20 cellular contexts compared by ENCODE assay signal in the genomic region with DNA sequence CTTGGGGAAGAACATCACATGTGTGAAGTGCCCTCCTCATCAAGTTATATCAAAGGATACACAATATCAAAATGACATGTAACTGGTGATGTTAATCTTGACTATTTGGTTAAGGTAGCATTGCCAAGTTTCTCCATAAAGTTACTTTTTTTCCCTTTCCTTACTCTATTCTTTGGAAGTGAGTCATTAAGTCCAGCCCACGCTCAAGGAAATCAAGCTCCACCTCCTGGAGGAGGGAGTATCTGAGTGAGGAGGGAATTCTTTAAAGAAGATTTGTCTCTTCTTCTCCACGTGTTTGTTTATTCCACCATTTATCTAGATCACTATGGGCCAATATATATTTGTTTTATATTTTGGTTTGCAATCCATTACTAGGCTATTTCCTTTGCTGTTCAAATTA. TPM values are rescaled to one million over a fixed set of nuclear protein-coding genes. Genes with fewer than 3 reads are reported as not detected.
DNase-seq lines count a peak whose midpoint lies in the region; ATAC-seq and TF ChIP-seq lines count a peak whose summit lies in the region.
"Had no signal": no experiment of that assay in that cellular context is flagged by ENCODE, and none has a peak within 500 bp of the region (broad histone marks: within the 10 kb centered on the region; RNA-seq: fewer than 3 reads in every experiment).

No MANE protein-coding gene starts in this region.

- CTCF ChIA-PET in A673 (lab: Charles Lee) (no interaction called here), HCT116 (lab: Charles Lee) (no interaction called here)

- intact Hi-C loops in A673 (cut with micrococcal nuclease; ENCODE audit: unreplicated experiment) (loop anchor here (2.0 kb wide), 1 partner anchor 21 kb away; no protein-coding TSS in a partner anchor), HCT116 (cut with micrococcal nuclease) (no loop called here)

- H3K4me1 ChIP-seq in A673 (ENCODE audit: insufficient read depth, low read length, poor library complexity, severe bottlenecking) (peaks cover 3% of the 10 kb centered on the region), HCT116 (ENCODE audit: control insufficient read depth in 1 of 2, insufficient read depth in 2 of 2, low read length in 2 of 2) (no peaks in the 10 kb centered on the region)
- H3K4me1 ChIP-seq: prostate gland, spleen had no signal

- BruUV-seq in A673 (replicated peaks; lab: Mats Ljungman, UMichigan) (no TSS peak), HCT116 (replicated peaks; lab: Mats Ljungman, UMichigan) (no TSS peak)

- no peaks in the 10 kb centered on the region for H4K20me1 ChIP-seq in HCT116 (ENCODE audit: insufficient read depth)

- no peak for TF ChIP-seq CTCF in A673 (conservative IDR thresholded peaks at IDR 0.05; ENCODE audit: low read depth, low read length)
- TF ChIP-seq CTCF in HCT116 (IDR thresholded peaks at IDR 0.05 in 2 of 3, conservative IDR thresholded peaks at IDR 0.05 in 1 of 3; ENCODE audit: borderline replicate concordance in 1 of 3, insufficient read depth in 1 of 3, low read depth in 2 of 3, low read length in 2 of 3) = no peak
- TF ChIP-seq CTCF in foreskin fibroblast (IDR thresholded peaks at IDR 0.05; ENCODE audit: low read depth, low read length) = no peak

- RAD21 ChIA-PET in HCT116 (lab: Charles Lee; ENCODE audit: low non-redundant PET in 1 of 2, low total read pairs in 2 of 2, uncharacterized antibody in 2 of 2, unreplicated experiment in 2 of 2) = no interaction called here

- no peaks in the 10 kb centered on the region for H3K9me2 ChIP-seq in HCT116 (ENCODE audit: insufficient read depth)

- no peak overlapping the region for H3K4me2 ChIP-seq in HCT116 (ENCODE audit: low read length)

- H3K79me2 ChIP-seq in HCT116 (ENCODE audit: insufficient read depth, low read length) = no peaks in the 10 kb centered on the region

- no peak overlapping the region for H3K27ac ChIP-seq in A673 (ENCODE audit: low read depth, low read length, poor library complexity, severe bottlenecking)
- H3K27ac ChIP-seq in HCT116 (ENCODE audit: low read depth, low read length) = no peak overlapping the region
- H3K27ac ChIP-seq: prostate gland, spleen had no signal

- ATAC-seq in HCT116 (no peak), HG02763 (IDR thresholded peaks at IDR 0.05; ENCODE audit: unreplicated experiment) (no peak)
- ATAC-seq: HepG2; natural killer cell; stimulated activated memory B cell treated with anti-CD40 and anti-IgM and Interleukin-4, amounts not matched to agents 10 μg/mL and 1 μg/mL and 100 μg/mL, for 72 hours had no signal

- no peaks in the 10 kb centered on the region for H3K27me3 ChIP-seq in A673 (replicated peaks; ENCODE audit: insufficient read depth, low read depth, low read length, poor library complexity)
- H3K27me3 ChIP-seq in HCT116 (ENCODE audit: insufficient read depth, low read length) = no peaks in the 10 kb centered on the region
- H3K27me3 ChIP-seq: spleen had no signal

- H2AFZ ChIP-seq in HCT116 (ENCODE audit: low read depth, low read length, poor library complexity, severe bottlenecking) = no peak overlapping the region

- POLR2A ChIA-PET in A673 (lab: Charles Lee; ENCODE audit: low non-redundant PET) = no interaction called here
- POLR2A ChIA-PET in HCT116 (lab: Charles Lee) = no interaction called here

- no peak overlapping the region for H3K9ac ChIP-seq in HCT116 (ENCODE audit: low read length)

- no peaks in the 10 kb centered on the region for H3K36me3 ChIP-seq in A673 (ENCODE audit: insufficient read depth, low read length, poor library complexity, severe bottlenecking)
- H3K36me3 ChIP-seq in HCT116 (ENCODE audit: control insufficient read depth in 1 of 2, insufficient read depth in 2 of 2, low read length in 2 of 2) = no peaks in the 10 kb centered on the region
- H3K36me3 ChIP-seq: prostate gland, spleen had no signal

- H3K9me3 ChIP-seq in A673 (ENCODE audit: low read depth, low read length, poor library complexity, severe bottlenecking) = no peaks in the 10 kb centered on the region
- no peaks in the 10 kb centered on the region for H3K9me3 ChIP-seq in HCT116 (ENCODE audit: control insufficient read depth in 1 of 2, insufficient read depth in 1 of 2, low read depth in 1 of 2, low read length in 2 of 2)
- H3K9me3 ChIP-seq: prostate gland, spleen had no signal

- no peak for TF ChIP-seq RAD21 in HCT116 (IDR thresholded peaks at IDR 0.05; ENCODE audit: low read depth)

- H3K4me3 ChIP-seq in A673 (ENCODE audit: low read depth, low read length, poor library complexity, severe bottlenecking) (no peak overlapping the region), HCT116 (replicated peaks in 1 of 2; ENCODE audit: low read depth in 1 of 2, low read length in 2 of 2) (no peak overlapping the region), foreskin fibroblast (ENCODE audit: low read depth in 1 of 2, low read length in 2 of 2) (no peak overlapping the region)
- H3K4me3 ChIP-seq: lung, prostate gland, spleen had no signal

- no peak for TF ChIP-seq POLR2A in HCT116 (IDR thresholded peaks at IDR 0.05; ENCODE audit: borderline replicate concordance, extremely low read depth, insufficient read depth, insufficient read length)

- peak; percentile 27 for DNase-seq in A673 (ENCODE audit: low spot score)
- no peak for DNase-seq in HCT116 (ENCODE audit: low read depth, low spot score)
- peak; percentile 41 for DNase-seq in astrocyte of the hippocampus (ENCODE audit: low read depth, low spot score)
- DNase-seq in foreskin fibroblast = peak; percentile 35 to 76
- no peak for DNase-seq in NCI-H2107 (lab: John Stamatoyannopoulos, UW)
- no peak for DNase-seq in DMS114 treated with DMSO at 0.1 percent for 48 hours (lab: John Stamatoyannopoulos, UW; ENCODE audit: unreplicated experiment)
- no peak for DNase-seq in COLO668 (lab: John Stamatoyannopoulos, UW; ENCODE audit: unreplicated experiment)
- DNase-seq: activated CD4-positive, alpha-beta T cell treated with anti-CD3 and anti-CD28 coated beads, Interleukin-2, amount 10 ng/mL, durations not matched to agents 7 days and 5 days; activated naive CD4-positive, alpha-beta T cell treated with anti-CD3 and anti-CD28 coated beads, Interleukin-2, amount 10 ng/mL, durations not matched to agents 7 days and 5 days; caudate nucleus; effector memory CD4-positive, alpha-beta T cell; natural killer cell; NCI-H69; OCI-M1; spleen had no signal

TF ChIP-seq in HCT116, 20 proteins besides CTCF, POLR2A, EP300 and RAD21:
- no peak for TF ChIP-seq FOSL1 (IDR thresholded peaks at IDR 0.05; ENCODE audit: low read depth)
- TF ChIP-seq EGR1 (IDR thresholded peaks at IDR 0.05; ENCODE audit: low read depth) = peak; percentile 28; the same call in 1 of the 2 replicates
- no peak for TF ChIP-seq SRF (IDR thresholded peaks at IDR 0.05; ENCODE audit: low read depth)

RNA-seq across cellular contexts. Expression of gene FNDC3A, which starts 33.6 kb away (rescaled TPM):
- total RNA-seq in A673 (2021) = 45.5 and 49.3 TPM in 2 replicates
- total RNA-seq in HCT116 (2021; ENCODE audit: unreplicated experiment) = 30.5 TPM
- polyA plus RNA-seq in HCT116 (2012) = 12.3 and 14.2 TPM in 2 replicates

Comparison
In these comparisons a context has a peak if more than half of its experiments do, and no peak if none do; other contexts are left out.
1. DNase-seq: peak in A673 (single experiment), astrocyte of the hippocampus (single experiment) and foreskin fibroblast (2 of 2); none in HCT116 (single experiment), NCI-H2107 (single experiment), DMS114 treated with DMSO at 0.1 percent for 48 hours (single experiment) and COLO668 (single experiment).